8 cellular contexts compared by ENCODE assay signal in the genomic region with DNA sequence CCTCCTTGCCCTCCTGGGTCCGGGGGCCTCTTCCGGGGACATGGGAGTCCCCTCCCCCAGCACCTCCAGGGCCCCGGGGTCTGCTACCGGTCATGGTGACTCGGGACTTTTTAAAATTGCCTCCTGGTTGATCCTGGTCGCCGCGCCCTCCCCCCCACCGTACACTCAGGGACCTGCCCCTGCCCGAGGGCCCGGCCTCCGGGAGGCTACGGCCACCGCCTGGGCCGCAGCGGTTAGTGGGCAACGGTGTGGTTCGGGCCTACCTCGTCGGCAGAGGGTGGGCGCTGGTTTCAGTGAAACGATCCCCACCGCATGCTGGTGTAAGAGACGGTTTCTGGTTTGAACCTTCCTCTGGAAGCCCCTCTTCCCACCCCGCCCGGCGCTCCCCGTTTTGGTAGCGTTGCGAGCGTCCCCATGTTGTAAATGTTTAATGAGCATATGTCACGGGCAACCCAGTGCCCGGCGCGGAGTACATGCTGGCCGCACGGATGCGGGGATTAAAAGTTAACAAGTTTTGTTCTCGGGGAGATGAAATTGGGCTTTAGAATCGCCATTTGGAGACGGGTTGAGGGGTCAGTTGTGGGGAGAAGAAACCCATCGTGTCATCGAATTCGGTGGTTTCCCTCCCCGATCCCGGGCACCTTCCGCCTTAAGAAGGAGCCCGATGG. TPM values are rescaled to one million over a fixed set of nuclear protein-coding genes. Genes with fewer than 3 reads are reported as not detected.
DNase-seq lines count a peak whose midpoint lies in the region; ATAC-seq and TF ChIP-seq lines count a peak whose summit lies in the region.

No MANE protein-coding gene starts in this region.

- H2BK5ac ChIP-seq in trophoblast cell (ENCODE audit: low read depth, low read length, poor library complexity), result peak overlapping the region; percentile 94

- peaks cover 11% of the 10 kb centered on the region for H3K27me3 Mint-ChIP-seq in glutamatergic neuron (ENCODE audit: unreplicated experiment)

- H3K9me3 ChIP-seq in OCI-LY3 (ENCODE audit: insufficient read depth, low read length) (no peaks in the 10 kb centered on the region), trophoblast cell (ENCODE audit: insufficient read depth, low read depth, low read length) (no peaks in the 10 kb centered on the region)

- H4K8ac ChIP-seq in trophoblast cell (ENCODE audit: low read depth, low read length), result peak overlapping the region; percentile 70

- H3K4me3 Mint-ChIP-seq in glutamatergic neuron (ENCODE audit: unreplicated experiment), result peak overlapping the region; percentile 97

- peaks cover 21% of the 10 kb centered on the region for H3K4me1 Mint-ChIP-seq in glutamatergic neuron (ENCODE audit: low read depth, unreplicated experiment)

- peaks cover 23% of the 10 kb centered on the region for H3K79me1 ChIP-seq in trophoblast cell (ENCODE audit: low read length)

- peak overlapping the region; percentile 76 for H2AK5ac ChIP-seq in trophoblast cell (ENCODE audit: low read length)

- H3K27ac ChIP-seq in OCI-LY3 (ENCODE audit: low read length) (peak overlapping the region; percentile 70), trophoblast cell (ENCODE audit: low read depth, low read length) (peak overlapping the region; percentile 82)

- H3K27me3 ChIP-seq in OCI-LY3 (ENCODE audit: low read depth, low read length), result no peaks in the 10 kb centered on the region
- H3K27me3 ChIP-seq in trophoblast cell (ENCODE audit: insufficient read depth, low read length), result no peaks in the 10 kb centered on the region

- peak overlapping the region; percentile 86 for H4K12ac ChIP-seq in trophoblast cell (ENCODE audit: low read depth, low read length)

- H3K36me3 Mint-ChIP-seq in glutamatergic neuron (ENCODE audit: unreplicated experiment), result no peaks in the 10 kb centered on the region

- ATAC-seq in HG03457 (IDR thresholded peaks at IDR 0.05; ENCODE audit: unreplicated experiment) (no peak), GM18907 (IDR thresholded peaks at IDR 0.05; ENCODE audit: unreplicated experiment) (no peak)

- H3K4me3 ChIP-seq in OCI-LY3 (ENCODE audit: low read length) (peak overlapping the region; percentile 92), trophoblast cell (ENCODE audit: low read depth, low read length) (peak overlapping the region; percentile 99)

- H3K36me3 ChIP-seq in OCI-LY3 (replicated peaks; ENCODE audit: low read depth, low read length) (peaks cover 3% of the 10 kb centered on the region), trophoblast cell (ENCODE audit: control insufficient read depth in 1 of 2, insufficient read depth in 2 of 2, low read length in 2 of 2) (no peaks in the 10 kb centered on the region)

- peaks cover 42% of the 10 kb centered on the region for H4K20me1 ChIP-seq in OCI-LY3 (ENCODE audit: insufficient read depth, low read length)

- peak overlapping the region; percentile 92 for H2BK120ac ChIP-seq in trophoblast cell (ENCODE audit: insufficient read depth, low read length, poor library complexity)

- peaks cover 11% of the 10 kb centered on the region for H3K9me3 Mint-ChIP-seq in glutamatergic neuron (ENCODE audit: unreplicated experiment)

- no CpG with 5 or more reads among the region's 48 CpGs for WGBS in trophoblast cell (ENCODE audit: extremely low coverage, insufficient coverage, insufficient read length)

- peak overlapping the region; percentile 94 for H3K4ac ChIP-seq in trophoblast cell (ENCODE audit: low read depth, low read length)

- H2BK12ac ChIP-seq in trophoblast cell (ENCODE audit: low read length), result no peak overlapping the region

- H3K14ac ChIP-seq in trophoblast cell (ENCODE audit: low read length), result peak overlapping the region; percentile 93

- H2AFZ ChIP-seq in OCI-LY3 (ENCODE audit: low read depth, low read length), result no peak overlapping the region
- peak overlapping the region; percentile 56 for H2AFZ ChIP-seq in trophoblast cell (ENCODE audit: insufficient read depth, low read length, poor library complexity)

- H3K4me1 ChIP-seq in OCI-LY3 (ENCODE audit: low read length), result peaks cover 45% of the 10 kb centered on the region
- H3K4me1 ChIP-seq in trophoblast cell (ENCODE audit: control insufficient read depth in 1 of 2, insufficient read depth in 2 of 2, low read length in 2 of 2), result peaks cover 0 to 19% of the 10 kb centered on the region in 2 experiments

- peak overlapping the region; percentile 82 for H3K18ac ChIP-seq in trophoblast cell (ENCODE audit: low read length)

- H3K4me2 ChIP-seq in OCI-LY3 (ENCODE audit: low read length) (peak overlapping the region; percentile 63), trophoblast cell (ENCODE audit: low read length) (peak overlapping the region; percentile 99)

- DNase-seq in ELR (ENCODE audit: low read depth) (peak; percentile 50), activated gamma-delta T cell (lab: John Stamatoyannopoulos, UW) (peak; percentile 32), glutamatergic neuron (peak; percentile 61), trophoblast cell (peak; percentile 39 to 52), NOMO-1 treated with DMSO at 0.1 percent for 48 hours (lab: John Stamatoyannopoulos, UW; ENCODE audit: unreplicated experiment) (no peak)

- H4K91ac ChIP-seq in trophoblast cell (ENCODE audit: low read depth, low read length), result peak overlapping the region; percentile 90

- H3K79me2 ChIP-seq in OCI-LY3 (ENCODE audit: low read length), result peaks cover 78% of the 10 kb centered on the region
- H3K79me2 ChIP-seq in trophoblast cell (ENCODE audit: control insufficient read depth, insufficient read depth, low read length, poor library complexity), result peaks cover 35% of the 10 kb centered on the region

- no peak overlapping the region for H3K23ac ChIP-seq in trophoblast cell (ENCODE audit: low read length)

- H3K9ac ChIP-seq in OCI-LY3 (ENCODE audit: low read length), result peak overlapping the region; percentile 96
- H3K9ac ChIP-seq in trophoblast cell (ENCODE audit: low read length), result peak overlapping the region; percentile 87

- H3K27ac Mint-ChIP-seq in glutamatergic neuron (ENCODE audit: unreplicated experiment), result peak overlapping the region; percentile 96

- TF ChIP-seq CTCF in OCI-LY3 (IDR thresholded peaks at IDR 0.05; ENCODE audit: low read depth, low read length) (no peak), glutamatergic neuron (IDR thresholded peaks at IDR 0.05; ENCODE audit: partially characterized antibody, unreplicated experiment) (no peak)

RNA-seq across cellular contexts. Expression of a gene that starts 1.2 kb away (rescaled TPM):
- total RNA-seq in glutamatergic neuron (ENCODE audit: unreplicated experiment), result 199 TPM
- 106 and 113 TPM in 2 replicates for polyA plus RNA-seq in trophoblast cell (2013)
